In the genomic region with DNA sequence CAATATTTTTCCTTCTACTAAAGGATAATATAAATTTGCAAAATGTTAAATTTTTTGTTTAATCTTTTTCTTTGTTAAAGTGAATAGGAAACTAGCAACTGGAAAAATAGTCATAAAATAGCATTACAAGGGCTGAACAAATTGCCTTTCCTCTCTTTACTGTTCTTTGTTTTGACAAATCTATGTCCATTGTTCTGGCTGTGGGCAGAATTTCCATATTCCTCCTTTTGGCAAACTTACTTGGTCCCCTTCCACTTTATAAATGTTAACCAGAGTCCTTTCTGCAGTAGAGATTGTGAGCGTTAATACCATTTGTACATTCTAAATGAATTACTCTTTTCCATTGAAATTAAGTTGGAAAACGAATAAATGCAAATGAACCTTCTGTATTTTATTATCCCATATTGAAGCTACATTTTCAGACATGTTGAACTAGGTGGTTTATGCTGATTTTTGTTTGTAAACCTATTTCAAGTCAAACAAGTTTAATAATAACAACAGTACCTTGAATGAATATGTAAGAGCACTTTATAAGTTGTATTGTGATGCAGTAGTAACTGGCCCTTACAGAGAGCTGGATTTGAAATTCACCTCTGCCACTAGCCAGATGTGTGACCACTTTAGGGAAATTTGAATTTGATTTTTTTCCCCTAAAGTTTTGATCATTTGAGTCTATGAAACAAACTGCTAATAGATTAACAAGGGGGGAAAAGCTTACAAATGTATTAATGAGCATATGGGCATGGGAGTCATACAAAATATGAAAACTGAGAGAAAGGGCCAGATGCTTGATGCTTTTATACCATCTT, we compare ENCODE assay signal across 1 cellular context.
TF ChIP-seq lines count a peak whose summit lies in the region.

No MANE protein-coding gene starts in this region.

TF ChIP-seq in WTC11, 78 proteins besides CTCF, POLR2A, EP300 and RAD21 (continued from another document):
- TF ChIP-seq, protein P1, sequence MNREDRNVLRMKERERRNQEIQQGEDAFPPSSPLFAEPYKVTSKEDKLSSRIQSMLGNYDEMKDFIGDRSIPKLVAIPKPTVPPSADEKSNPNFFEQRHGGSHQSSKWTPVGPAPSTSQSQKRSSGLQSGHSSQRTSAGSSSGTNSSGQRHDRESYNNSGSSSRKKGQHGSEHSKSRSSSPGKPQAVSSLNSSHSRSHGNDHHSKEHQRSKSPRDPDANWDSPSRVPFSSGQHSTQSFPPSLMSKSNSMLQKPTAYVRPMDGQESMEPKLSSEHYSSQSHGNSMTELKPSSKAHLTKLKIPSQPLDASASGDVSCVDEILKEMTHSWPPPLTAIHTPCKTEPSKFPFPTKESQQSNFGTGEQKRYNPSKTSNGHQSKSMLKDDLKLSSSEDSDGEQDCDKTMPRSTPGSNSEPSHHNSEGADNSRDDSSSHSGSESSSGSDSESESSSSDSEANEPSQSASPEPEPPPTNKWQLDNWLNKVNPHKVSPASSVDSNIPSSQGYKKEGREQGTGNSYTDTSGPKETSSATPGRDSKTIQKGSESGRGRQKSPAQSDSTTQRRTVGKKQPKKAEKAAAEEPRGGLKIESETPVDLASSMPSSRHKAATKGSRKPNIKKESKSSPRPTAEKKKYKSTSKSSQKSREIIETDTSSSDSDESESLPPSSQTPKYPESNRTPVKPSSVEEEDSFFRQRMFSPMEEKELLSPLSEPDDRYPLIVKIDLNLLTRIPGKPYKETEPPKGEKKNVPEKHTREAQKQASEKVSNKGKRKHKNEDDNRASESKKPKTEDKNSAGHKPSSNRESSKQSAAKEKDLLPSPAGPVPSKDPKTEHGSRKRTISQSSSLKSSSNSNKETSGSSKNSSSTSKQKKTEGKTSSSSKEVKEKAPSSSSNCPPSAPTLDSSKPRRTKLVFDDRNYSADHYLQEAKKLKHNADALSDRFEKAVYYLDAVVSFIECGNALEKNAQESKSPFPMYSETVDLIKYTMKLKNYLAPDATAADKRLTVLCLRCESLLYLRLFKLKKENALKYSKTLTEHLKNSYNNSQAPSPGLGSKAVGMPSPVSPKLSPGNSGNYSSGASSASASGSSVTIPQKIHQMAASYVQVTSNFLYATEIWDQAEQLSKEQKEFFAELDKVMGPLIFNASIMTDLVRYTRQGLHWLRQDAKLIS (CRISPR knock-in tag; IDR thresholded peaks at IDR 0.05; ENCODE audit: borderline replicate concordance) = no peak
- TF ChIP-seq, protein P2, sequence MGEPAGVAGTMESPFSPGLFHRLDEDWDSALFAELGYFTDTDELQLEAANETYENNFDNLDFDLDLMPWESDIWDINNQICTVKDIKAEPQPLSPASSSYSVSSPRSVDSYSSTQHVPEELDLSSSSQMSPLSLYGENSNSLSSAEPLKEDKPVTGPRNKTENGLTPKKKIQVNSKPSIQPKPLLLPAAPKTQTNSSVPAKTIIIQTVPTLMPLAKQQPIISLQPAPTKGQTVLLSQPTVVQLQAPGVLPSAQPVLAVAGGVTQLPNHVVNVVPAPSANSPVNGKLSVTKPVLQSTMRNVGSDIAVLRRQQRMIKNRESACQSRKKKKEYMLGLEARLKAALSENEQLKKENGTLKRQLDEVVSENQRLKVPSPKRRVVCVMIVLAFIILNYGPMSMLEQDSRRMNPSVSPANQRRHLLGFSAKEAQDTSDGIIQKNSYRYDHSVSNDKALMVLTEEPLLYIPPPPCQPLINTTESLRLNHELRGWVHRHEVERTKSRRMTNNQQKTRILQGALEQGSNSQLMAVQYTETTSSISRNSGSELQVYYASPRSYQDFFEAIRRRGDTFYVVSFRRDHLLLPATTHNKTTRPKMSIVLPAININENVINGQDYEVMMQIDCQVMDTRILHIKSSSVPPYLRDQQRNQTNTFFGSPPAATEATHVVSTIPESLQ (CRISPR knock-in tag; IDR thresholded peaks at IDR 0.05) = no peak
- TF ChIP-seq SP1 (CRISPR knock-in tag; conservative IDR thresholded peaks at IDR 0.05) = no peak
- TF ChIP-seq NFE2L1 (CRISPR knock-in tag; IDR thresholded peaks at IDR 0.05) = no peak
- TF ChIP-seq, protein P3, sequence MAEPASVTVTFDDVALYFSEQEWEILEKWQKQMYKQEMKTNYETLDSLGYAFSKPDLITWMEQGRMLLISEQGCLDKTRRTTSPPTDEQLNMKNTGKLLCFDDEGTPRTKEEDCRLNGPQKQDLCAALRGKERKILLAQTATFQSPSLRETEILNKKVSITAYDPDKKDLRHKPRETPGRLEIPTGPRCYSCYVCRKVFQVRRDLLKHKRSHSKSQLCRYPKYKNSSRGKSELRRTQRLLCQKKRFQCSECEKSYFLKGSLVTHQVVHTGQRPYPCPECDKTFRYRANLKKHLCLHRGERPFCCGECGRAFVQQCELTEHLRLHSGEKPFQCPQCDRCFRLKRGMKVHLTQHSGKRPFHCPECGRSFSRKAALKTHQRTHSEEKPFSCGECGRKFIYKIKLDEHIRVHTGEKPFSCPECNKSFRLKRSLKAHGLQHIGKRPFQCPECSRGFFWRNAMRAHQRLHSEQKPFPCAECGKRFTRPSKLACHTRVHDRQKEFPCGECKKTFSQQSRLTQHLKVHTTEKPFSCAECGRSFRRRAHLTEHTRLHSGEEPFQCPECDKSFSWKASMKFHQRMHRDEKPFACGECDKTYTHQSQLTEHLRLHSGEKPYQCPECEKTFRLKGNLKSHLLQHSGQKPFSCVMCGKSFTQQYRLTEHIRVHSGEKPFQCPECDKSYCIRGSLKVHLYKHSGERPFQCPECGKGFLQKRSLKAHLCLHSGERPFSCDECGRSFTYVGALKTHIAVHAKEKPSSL (CRISPR knock-in tag; conservative IDR thresholded peaks at IDR 0.05) = no peak
- TF ChIP-seq, protein P4, sequence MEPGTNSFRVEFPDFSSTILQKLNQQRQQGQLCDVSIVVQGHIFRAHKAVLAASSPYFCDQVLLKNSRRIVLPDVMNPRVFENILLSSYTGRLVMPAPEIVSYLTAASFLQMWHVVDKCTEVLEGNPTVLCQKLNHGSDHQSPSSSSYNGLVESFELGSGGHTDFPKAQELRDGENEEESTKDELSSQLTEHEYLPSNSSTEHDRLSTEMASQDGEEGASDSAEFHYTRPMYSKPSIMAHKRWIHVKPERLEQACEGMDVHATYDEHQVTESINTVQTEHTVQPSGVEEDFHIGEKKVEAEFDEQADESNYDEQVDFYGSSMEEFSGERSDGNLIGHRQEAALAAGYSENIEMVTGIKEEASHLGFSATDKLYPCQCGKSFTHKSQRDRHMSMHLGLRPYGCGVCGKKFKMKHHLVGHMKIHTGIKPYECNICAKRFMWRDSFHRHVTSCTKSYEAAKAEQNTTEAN (CRISPR knock-in tag; IDR thresholded peaks at IDR 0.05) = no peak
- TF ChIP-seq, protein P5, sequence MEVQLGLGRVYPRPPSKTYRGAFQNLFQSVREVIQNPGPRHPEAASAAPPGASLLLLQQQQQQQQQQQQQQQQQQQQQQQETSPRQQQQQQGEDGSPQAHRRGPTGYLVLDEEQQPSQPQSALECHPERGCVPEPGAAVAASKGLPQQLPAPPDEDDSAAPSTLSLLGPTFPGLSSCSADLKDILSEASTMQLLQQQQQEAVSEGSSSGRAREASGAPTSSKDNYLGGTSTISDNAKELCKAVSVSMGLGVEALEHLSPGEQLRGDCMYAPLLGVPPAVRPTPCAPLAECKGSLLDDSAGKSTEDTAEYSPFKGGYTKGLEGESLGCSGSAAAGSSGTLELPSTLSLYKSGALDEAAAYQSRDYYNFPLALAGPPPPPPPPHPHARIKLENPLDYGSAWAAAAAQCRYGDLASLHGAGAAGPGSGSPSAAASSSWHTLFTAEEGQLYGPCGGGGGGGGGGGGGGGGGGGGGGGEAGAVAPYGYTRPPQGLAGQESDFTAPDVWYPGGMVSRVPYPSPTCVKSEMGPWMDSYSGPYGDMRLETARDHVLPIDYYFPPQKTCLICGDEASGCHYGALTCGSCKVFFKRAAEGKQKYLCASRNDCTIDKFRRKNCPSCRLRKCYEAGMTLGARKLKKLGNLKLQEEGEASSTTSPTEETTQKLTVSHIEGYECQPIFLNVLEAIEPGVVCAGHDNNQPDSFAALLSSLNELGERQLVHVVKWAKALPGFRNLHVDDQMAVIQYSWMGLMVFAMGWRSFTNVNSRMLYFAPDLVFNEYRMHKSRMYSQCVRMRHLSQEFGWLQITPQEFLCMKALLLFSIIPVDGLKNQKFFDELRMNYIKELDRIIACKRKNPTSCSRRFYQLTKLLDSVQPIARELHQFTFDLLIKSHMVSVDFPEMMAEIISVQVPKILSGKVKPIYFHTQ (CRISPR knock-in tag; IDR thresholded peaks at IDR 0.05) = no peak
- no peak for TF ChIP-seq ZNF232 (CRISPR knock-in tag; IDR thresholded peaks at IDR 0.05)
- TF ChIP-seq, protein P6, sequence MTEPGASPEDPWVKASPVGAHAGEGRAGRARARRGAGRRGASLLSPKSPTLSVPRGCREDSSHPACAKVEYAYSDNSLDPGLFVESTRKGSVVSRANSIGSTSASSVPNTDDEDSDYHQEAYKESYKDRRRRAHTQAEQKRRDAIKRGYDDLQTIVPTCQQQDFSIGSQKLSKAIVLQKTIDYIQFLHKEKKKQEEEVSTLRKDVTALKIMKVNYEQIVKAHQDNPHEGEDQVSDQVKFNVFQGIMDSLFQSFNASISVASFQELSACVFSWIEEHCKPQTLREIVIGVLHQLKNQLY (CRISPR knock-in tag; IDR thresholded peaks at IDR 0.05) = no peak
